Comparison of ENCODE assay signal across 12 cellular contexts in the genomic region with DNA sequence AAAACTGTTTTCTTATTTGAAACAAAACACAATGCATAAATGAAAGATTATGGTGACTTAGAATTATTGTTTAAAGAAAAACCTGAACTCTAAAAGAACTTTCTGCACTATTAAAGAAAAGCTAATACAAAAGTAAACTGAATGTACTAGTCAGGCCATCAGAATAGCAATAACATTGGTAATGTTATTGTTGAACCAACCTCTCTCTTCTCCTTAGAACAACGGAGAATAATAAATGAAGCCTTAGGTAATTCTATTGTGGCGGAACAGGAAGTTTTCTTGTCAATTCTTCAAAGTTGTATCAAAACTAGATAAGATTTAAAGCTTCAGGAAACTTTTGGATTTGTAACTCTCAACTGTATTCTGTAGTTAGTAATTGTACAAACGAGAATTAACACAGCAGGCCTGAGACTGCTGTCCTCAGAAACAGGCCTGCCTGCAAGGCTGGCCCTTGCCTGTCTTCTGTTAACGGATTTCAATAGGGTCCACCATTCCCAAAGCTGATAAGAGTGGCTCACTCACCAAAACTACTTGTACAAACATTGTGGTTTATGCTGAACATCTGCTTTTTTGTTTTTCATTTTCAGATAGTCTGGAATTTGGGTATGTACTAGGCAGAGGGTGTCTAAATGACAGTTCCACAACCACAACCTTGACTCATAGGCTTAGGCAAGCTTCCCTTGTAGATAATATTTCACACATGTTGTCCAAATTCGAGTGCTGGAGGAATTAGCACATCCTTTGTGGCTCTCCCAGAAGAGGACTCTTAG.
DNase-seq lines count a peak whose midpoint lies in the region; ATAC-seq and TF ChIP-seq lines count a peak whose summit lies in the region.
"Had no signal": no experiment of that assay in that cellular context is flagged by ENCODE, and none has a peak within 500 bp of the region (broad histone marks: within the 10 kb centered on the region; RNA-seq: fewer than 3 reads in every experiment).

No MANE protein-coding gene starts in this region.

- no peak for TF ChIP-seq CTCF in GM13977 (IDR thresholded peaks at IDR 0.05; ENCODE audit: extremely low read depth, insufficient read depth, missing control alignments)

- in situ Hi-C loops in GM13977 (cut with MboI; ENCODE audit: low pct_unique_long_range_greater_than_20kb, low sequenced_read_pairs, unreplicated experiment): no loop called here

- DNase-seq in Right ventricle myocardium inferior (ENCODE audit: missing footprints) (peak; percentile 37), cardiac septum (ENCODE audit: low spot score) (no peak), amniotic epithelial cell (ENCODE audit: low read depth) (peak; percentile 100), iris pigment epithelial cell (ENCODE audit: low read depth) (peak; percentile 94), SHP77 (lab: John Stamatoyannopoulos, UW) (no peak), middle frontal gyrus (ENCODE audit: extremely low spot score, low spot score) (no peak), GM13977 (ENCODE audit: low spot score) (no peak)
- DNase-seq: anterior cingulate cortex, NCI-H1436, SHP77 treated with DMSO at 0.1 percent for 48 hours had no signal

- intact Hi-C loops in Right ventricle myocardium inferior (cut with DNase I): no loop called here
- intact Hi-C loops in cardiac septum (cut with DNase I): no loop called here

- ATAC-seq in Right ventricle myocardium inferior (peak; percentile 93), GM19467 (IDR thresholded peaks at IDR 0.05; ENCODE audit: unreplicated experiment) (no peak)
- ATAC-seq: A549 had no signal

Comparison
In these comparisons a context has a peak if more than half of its experiments do, and no peak if none do; other contexts are left out.
1. DNase-seq: peak in Right ventricle myocardium inferior (single experiment), amniotic epithelial cell (single experiment) and iris pigment epithelial cell (single experiment); none in cardiac septum (single experiment), SHP77 (0 of 2), middle frontal gyrus (single experiment) and GM13977 (single experiment).